8 cellular contexts compared by ENCODE assay signal in genomic region chr5:177693671-177694517, GRCh38.
DNase-seq lines count a peak whose midpoint lies in the region; ATAC-seq and TF ChIP-seq lines count a peak whose summit lies in the region.
"Not testable (repeated sequence)": the region's sequence is repeated elsewhere in the genome, so short reads cannot be mapped to it uniquely, and the experiment has no call there.

No MANE protein-coding gene starts in this region.

- DNase-seq in Daoy (ENCODE audit: low read depth) = peak; percentile 8
- DNase-seq in NCI-H2196 (lab: John Stamatoyannopoulos, UW; ENCODE audit: unreplicated experiment) = peak; percentile 80
- peak; percentile 9 to 18 for DNase-seq in SJCRH30
- peak; percentile 7 for DNase-seq in dermis blood vessel endothelial cell
- peak; percentile 60 for DNase-seq in left cardiac atrium
- peak; percentile 6 for DNase-seq in prostate gland (ENCODE audit: low spot score)
- DNase-seq in upper lobe of right lung = peak; percentile 77

- not testable (repeated sequence) for H3K4me3 ChIP-seq in SJCRH30; liver (ENCODE audit: low read depth in 1 of 3, low read length in 3 of 3); prostate gland; upper lobe of right lung

- 61% methylated on average over 7 of the region's 8 CpGs for WGBS in liver
- WGBS in prostate gland = 71% methylated on average over 6 of the region's 8 CpGs

- not testable (repeated sequence) for TF ChIP-seq RAD21 in liver (IDR thresholded peaks at IDR 0.05)

- H3K9me3 ChIP-seq in SJCRH30 (replicated peaks); liver (ENCODE audit: control insufficient read depth in 4 of 4, low read length in 3 of 4); prostate gland; upper lobe of right lung: not testable (repeated sequence)

- intact Hi-C loops in left cardiac atrium (cut with DNase I); prostate gland (cut with DNase I); upper lobe of right lung (cut with DNase I): not testable (repeated sequence)

- TF ChIP-seq CTCF in liver (IDR thresholded peaks at IDR 0.05; ENCODE audit: low read depth, low read length, missing input control); prostate gland (IDR thresholded peaks at IDR 0.05); upper lobe of right lung (IDR thresholded peaks at IDR 0.05): not testable (repeated sequence)

- not testable (repeated sequence) for H3K27ac ChIP-seq in SJCRH30; liver (ENCODE audit: low read depth in 1 of 2, low read length in 2 of 2); prostate gland; upper lobe of right lung

- TF ChIP-seq POLR2A in prostate gland (IDR thresholded peaks at IDR 0.05) = not testable (repeated sequence)

- not testable (repeated sequence) for H3K9ac ChIP-seq in liver (ENCODE audit: low read depth in 1 of 2, low read length in 2 of 2)

- not testable (repeated sequence) for H3K36me3 ChIP-seq in SJCRH30; liver (ENCODE audit: control insufficient read depth in 4 of 4, insufficient read depth in 3 of 4, low read depth in 1 of 4, low read length in 3 of 4); prostate gland; upper lobe of right lung

- H3K4me1 ChIP-seq in SJCRH30; liver (ENCODE audit: control insufficient read depth in 4 of 4, insufficient read depth in 4 of 4, low read length in 3 of 4); prostate gland (replicated peaks); upper lobe of right lung: not testable (repeated sequence)

- not testable (repeated sequence) for H3K27me3 ChIP-seq in SJCRH30; liver (ENCODE audit: control insufficient read depth in 4 of 4, insufficient read depth in 4 of 4, low read length in 3 of 4); prostate gland (replicated peaks; ENCODE audit: insufficient read depth); upper lobe of right lung

- ATAC-seq in left cardiac atrium (peak in 1 of 2 donors; percentile 34), upper lobe of right lung (peak; percentile 71)

TF ChIP-seq in liver, 16 proteins besides CTCF, POLR2A, EP300 and RAD21:
- TF ChIP-seq SP1 (IDR thresholded peaks at IDR 0.05) (peak; percentile 28), RXRA (IDR thresholded peaks at IDR 0.05) (peak; percentile 20 to 39), HNF4A (conservative IDR thresholded peaks at IDR 0.05) (peak; percentile 23 to 40)

Comparison
In these comparisons a context has a peak if more than half of its experiments do, and no peak if none do; other contexts are left out.
1. DNase-seq: peak in every context shown above with its lines; median percentile 80 in NCI-H2196; 77 in upper lobe of right lung; 60 in left cardiac atrium; 14 in SJCRH30; 8 in Daoy; 7 in dermis blood vessel endothelial cell; 6 in prostate gland.